In genomic region chr11:14695656-14696055, GRCh38 we compare ENCODE assay signal across 2 cellular contexts.
TF ChIP-seq lines count a peak whose summit lies in the region.

No MANE protein-coding gene starts in this region.

TF ChIP-seq in HEK293, 187 proteins besides CTCF, POLR2A, EP300 and RAD21:
- TF ChIP-seq ZNF146 (tag by site-specific recombination; IDR thresholded peaks at IDR 0.05) = peak; percentile 88
TF ChIP-seq in HEK293: peak in this region for 1; not testable (repeated sequence) for 186.

TF ChIP-seq in K562, 482 proteins besides CTCF, POLR2A, EP300 and RAD21:
- TF ChIP-seq BCOR (IDR thresholded peaks at IDR 0.05) = peak; percentile 54
- peak; percentile 83 for TF ChIP-seq ZNF146 (CRISPR knock-in tag; IDR thresholded peaks at IDR 0.05; ENCODE audit: unreplicated experiment)
- TF ChIP-seq KDM1A (IDR thresholded peaks at IDR 0.05) = peak in 1 of 2 experiments; percentile 32; a peak in 1 of 4 replicates
